In genomic region chr12:120204171-120204570, GRCh38 we compare ENCODE assay signal across 24 cellular contexts.
"Had no signal": no experiment of that assay in that cellular context is flagged by ENCODE, and none has a peak within 500 bp of the region (broad histone marks: within the 10 kb centered on the region; RNA-seq: fewer than 3 reads in every experiment).

No MANE protein-coding gene starts in this region.

- H3K27ac ChIP-seq: brain microvascular endothelial cell, epithelial cell of prostate, esophagus squamous epithelium, WERI-Rb-1 had no signal

- H3K4me3 ChIP-seq: esophagus squamous epithelium had no signal

- DNase-seq: activated B cell treated with CpG ODN at 0.5 μM for 24 hours; activated CD4-positive, alpha-beta T cell treated with anti-CD3 and anti-CD28 coated beads for 48 hours; activated CD4-positive, alpha-beta T cell treated with anti-CD3 and anti-CD28 coated beads, Interleukin-2, amount 50 U/mL, for 1 hour; activated CD4-positive, alpha-beta T cell treated with anti-CD3 and anti-CD28 coated beads, Interleukin-2, amount 50 U/mL, for 48 hours; activated CD8-positive, alpha-beta memory T cell treated with anti-CD3 and anti-CD28 coated beads for 24 hours; activated CD8-positive, alpha-beta T cell treated with anti-CD3 and anti-CD28 coated beads for 36 hours; activated effector memory CD4-positive, alpha-beta T cell treated with Interleukin-2 at 50 U/mL for 16 hours; activated gamma-delta T cell treated with Interleukin-2 at 50 U/mL for 16 hours; activated naive CD4-positive, alpha-beta T cell treated with anti-CD3 and anti-CD28 coated beads, Interleukin-2, amount 50 U/mL, for 16 hours; activated naive CD4-positive, alpha-beta T cell treated with Interleukin-2 at 50 U/mL for 16 hours; activated T-cell treated with anti-CD3 and anti-CD28 coated beads, Interleukin-2, amount 50 U/mL, for 4 hours; amniotic stem cell; anterior cingulate cortex; brain microvascular endothelial cell; cortex of kidney; dermis blood vessel endothelial cell; effector CD8-positive, alpha-beta T cell; esophagus squamous epithelium; T-helper 17 cell; T1000; WERI-Rb-1 had no signal

- ATAC-seq: activated CD4-positive, CD25-positive, alpha-beta regulatory T cell treated with anti-CD3 and anti-CD28 coated beads, Interleukin-2, amount 50 U/mL, for 24 hours; activated CD8-positive, alpha-beta T cell treated with anti-CD3 and anti-CD28 coated beads for 36 hours; activated T-cell treated with anti-CD3 and anti-CD28 coated beads, Interleukin-2, amount 50 U/mL, for 4 hours; activated T-helper 17 cell treated with anti-CD3 and anti-CD28 coated beads, Interleukin-2, amount 50 U/mL, for 72 hours; T-helper 17 cell had no signal

- H3K27me3 ChIP-seq: brain microvascular endothelial cell, esophagus squamous epithelium had no signal

- H3K9me3 ChIP-seq: esophagus squamous epithelium had no signal
